Comparison of ENCODE assay signal across 8 cellular contexts in genomic region chr22:19290400-19291217, GRCh38. TPM values are rescaled to one million over a fixed set of nuclear protein-coding genes. Genes with fewer than 3 reads are reported as not detected.
DNase-seq lines count a peak whose midpoint lies in the region; ATAC-seq and TF ChIP-seq lines count a peak whose summit lies in the region.

No MANE protein-coding gene starts in this region.

- TF ChIP-seq POLR2A in NB4 (IDR thresholded peaks at IDR 0.05; ENCODE audit: extremely low read depth, insufficient read length): no peak

- TF ChIP-seq CTCF in NB4 (IDR thresholded peaks at IDR 0.05; ENCODE audit: low read depth, low read length): no peak

- 13 to 19% methylated on average over 22 to 25 of the region's 27 CpGs for WGBS in mesodermal cell (ENCODE audit: insufficient coverage in 2 of 2), 2 experiments

- H3K4me3 ChIP-seq in NB4 (ENCODE audit: low read depth, low read length) (peak overlapping the region; percentile 70), mesodermal cell (ENCODE audit: extremely low read depth, insufficient read depth, low read length, poor library complexity, severe bottlenecking) (peak overlapping the region; percentile 75)

- H3K4me1 ChIP-seq in ES-I3 (ENCODE audit: insufficient read depth, low read length) (peaks cover 11% of the 10 kb centered on the region), mesodermal cell (ENCODE audit: control insufficient read depth, insufficient read depth, low read length, poor library complexity, severe bottlenecking) (peaks cover 13% of the 10 kb centered on the region)

- DNase-seq in NB4 (ENCODE audit: low read depth) (peak; percentile 43), cerebellar cortex (ENCODE audit: low spot score) (peak; percentile 15), middle frontal gyrus (ENCODE audit: extremely low spot score, low spot score) (no peak), cortex of kidney (lab: John Stamatoyannopoulos, UW) (no peak), kidney glomerular epithelial cell (lab: John Stamatoyannopoulos, UW) (no peak)

- H3K27ac ChIP-seq in mesodermal cell (ENCODE audit: low read depth, low read length, severe bottlenecking): no peak overlapping the region

- peak overlapping the region; percentile 82 for H3K9ac ChIP-seq in ES-I3 (ENCODE audit: low read depth, low read length)

- ATAC-seq in GM19455 (IDR thresholded peaks at IDR 0.05; ENCODE audit: unreplicated experiment): no peak

- H3K36me3 ChIP-seq in ES-I3 (ENCODE audit: insufficient read depth, low read length) (no peaks in the 10 kb centered on the region), mesodermal cell (ENCODE audit: control insufficient read depth, insufficient read depth, low read length) (no peaks in the 10 kb centered on the region)

- H3K9me3 ChIP-seq in ES-I3 (ENCODE audit: control insufficient read depth, insufficient read depth, low read length): no peaks in the 10 kb centered on the region
- no peaks in the 10 kb centered on the region for H3K9me3 ChIP-seq in mesodermal cell (ENCODE audit: control insufficient read depth, low read length)

RNA-seq across cellular contexts. Expression of gene CLTCL1, which starts 0.9 kb away (rescaled TPM):
- polyA plus RNA-seq in mesodermal cell (2013, experiment 1 of 2): 6.9 TPM
- polyA plus RNA-seq in mesodermal cell (2013, experiment 2 of 2): 8.1 TPM

Comparison
In these comparisons a context has a peak if more than half of its experiments do, and no peak if none do; other contexts are left out.
1. DNase-seq: peak in NB4 (single experiment) and cerebellar cortex (single experiment); none in middle frontal gyrus (single experiment), cortex of kidney (single experiment) and kidney glomerular epithelial cell (single experiment).